In the genomic region with DNA sequence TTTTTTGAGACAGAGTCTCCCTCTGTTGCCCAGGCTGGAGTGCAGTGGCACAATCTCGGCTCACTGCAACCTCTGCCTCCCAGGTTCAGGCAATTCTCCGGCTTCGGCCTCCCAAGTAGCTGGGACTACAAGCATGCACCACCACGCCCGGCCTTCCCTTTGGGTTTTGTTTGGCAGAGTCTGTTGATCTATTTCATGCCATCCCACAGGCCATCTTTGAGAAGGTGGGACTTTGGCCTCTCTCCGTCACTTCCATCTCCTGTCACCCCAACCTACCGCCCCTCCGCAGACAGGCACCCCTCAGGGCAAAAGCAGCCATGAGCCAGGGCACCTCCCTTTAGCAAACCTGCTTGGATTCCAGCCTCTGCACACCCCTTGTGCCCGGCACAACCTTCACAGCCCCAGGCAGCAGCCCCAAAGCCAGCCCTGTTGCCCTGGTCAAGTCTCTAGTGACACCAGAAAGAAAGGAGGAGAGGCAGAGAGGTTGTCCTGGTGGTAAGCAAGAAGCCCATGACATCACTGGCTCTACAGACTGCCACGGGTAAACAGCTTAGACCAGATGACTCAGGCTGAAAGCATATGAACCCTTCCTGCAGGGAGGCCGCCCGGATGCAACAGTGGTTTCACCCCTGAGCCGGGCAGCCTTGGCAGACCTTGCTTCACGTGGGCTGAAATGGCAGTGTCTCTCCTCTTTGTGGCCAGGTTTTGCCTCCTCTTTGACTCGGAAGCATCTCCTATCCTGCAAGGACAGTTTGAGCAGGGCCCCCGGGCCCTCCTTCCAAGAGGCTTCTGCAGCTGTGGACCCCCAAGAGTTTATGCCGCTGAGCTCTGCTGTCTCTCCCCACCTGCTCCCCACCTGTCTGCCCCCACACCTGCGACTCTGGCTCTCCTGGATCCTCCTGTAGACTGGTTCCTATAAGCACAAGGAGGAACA, we compare ENCODE assay signal across 9 cellular contexts. TPM values are rescaled to one million over a fixed set of nuclear protein-coding genes. Genes with fewer than 3 reads are reported as not detected.
DNase-seq lines count a peak whose midpoint lies in the region; ATAC-seq, FAIRE-seq and TF ChIP-seq lines count a peak whose summit lies in the region.
"Had no signal": no experiment of that assay in that cellular context is flagged by ENCODE, and none has a peak within 500 bp of the region (broad histone marks: within the 10 kb centered on the region; RNA-seq: fewer than 3 reads in every experiment).

No MANE protein-coding gene starts in this region.

- H2BK5ac ChIP-seq in neuronal stem cell (ENCODE audit: low read length), result no peak overlapping the region

- BruUV-seq in A673 (replicated peaks; lab: Mats Ljungman, UMichigan), result no TSS peak

- no peak for TF ChIP-seq POLR2A in GM12892 (IDR thresholded peaks at IDR 0.05; ENCODE audit: low read depth, low read length)

- H3K36me3 ChIP-seq in esophagus (ENCODE audit: control insufficient read depth in 2 of 2, insufficient read depth in 2 of 2, low read length in 1 of 2), result no peaks in the 10 kb centered on the region
- no peaks in the 10 kb centered on the region for H3K36me3 ChIP-seq in neuronal stem cell (replicated peaks in 1 of 2; ENCODE audit: control insufficient read depth in 2 of 2, insufficient read depth in 2 of 2, low read length in 2 of 2)
- H3K36me3 ChIP-seq in A673 (ENCODE audit: insufficient read depth, low read length, poor library complexity, severe bottlenecking), result no peaks in the 10 kb centered on the region

- no peak for TF ChIP-seq CTCF in A673 (conservative IDR thresholded peaks at IDR 0.05; ENCODE audit: low read depth, low read length)

- peak overlapping the region; percentile 18 for H2BK12ac ChIP-seq in neuronal stem cell (ENCODE audit: low read length)

- intact Hi-C loops in A673 (cut with micrococcal nuclease; ENCODE audit: unreplicated experiment), result no loop called here

- H3K27me3 Mint-ChIP-seq in activated CD8-positive, alpha-beta T cell treated with anti-CD3 and anti-CD28 coated beads, Interleukin-2, amount 10 ng/mL, durations not matched to agents 7 days and 5 days (ENCODE audit: low read depth), result peaks cover 3% of the 10 kb centered on the region

- H3K9ac ChIP-seq in neuronal stem cell (ENCODE audit: low read depth, low read length, poor library complexity), result no peak overlapping the region

- DNase-seq in GM12892 (ENCODE audit: insufficient read length) (peak; percentile 64), NCI-H146 (lab: John Stamatoyannopoulos, UW) (peak; percentile 53), neuronal stem cell (ENCODE audit: low spot score) (no peak), A673 (ENCODE audit: low spot score) (no peak), NCI-H1105 (lab: John Stamatoyannopoulos, UW) (no peak)
- peak; percentile 61 for DNase-seq in activated CD8-positive, alpha-beta T cell treated with anti-CD3 and anti-CD28 coated beads, Interleukin-2, amount 10 ng/mL, durations not matched to agents 7 days and 5 days

- peak; percentile 75 for FAIRE-seq in GM12892 (lab: Jason Lieb, UNC)

- no peaks in the 10 kb centered on the region for H3K36me3 Mint-ChIP-seq in activated CD8-positive, alpha-beta T cell treated with anti-CD3 and anti-CD28 coated beads, Interleukin-2, amount 10 ng/mL, durations not matched to agents 7 days and 5 days (ENCODE audit: low read depth)
- H3K36me3 Mint-ChIP-seq: activated naive CD4-positive, alpha-beta T cell treated with anti-CD3 and anti-CD28 coated beads, Interleukin-2, amount 50 U/mL, for 24 hours had no signal

- H3K4ac ChIP-seq in neuronal stem cell (ENCODE audit: low read length), result no peak overlapping the region

- H3K23ac ChIP-seq in neuronal stem cell (ENCODE audit: low read depth, low read length, poor library complexity), result no peak overlapping the region

- H3K27ac ChIP-seq in esophagus (ENCODE audit: low read depth in 2 of 2, low read length in 1 of 2), result peak overlapping the region; percentile 82 to 94
- no peak overlapping the region for H3K27ac ChIP-seq in neuronal stem cell (replicated peaks; ENCODE audit: low read length)
- H3K27ac ChIP-seq in A673 (ENCODE audit: low read depth, low read length, poor library complexity, severe bottlenecking), result no peak overlapping the region

- H4K91ac ChIP-seq in neuronal stem cell (ENCODE audit: low read depth, low read length, poor library complexity), result peak overlapping the region; percentile 65

- H2AFZ ChIP-seq in neuronal stem cell (ENCODE audit: low read length), result peak overlapping the region; percentile 64

- no peaks in the 10 kb centered on the region for H3K9me3 Mint-ChIP-seq in activated CD8-positive, alpha-beta T cell treated with anti-CD3 and anti-CD28 coated beads, Interleukin-2, amount 10 ng/mL, durations not matched to agents 7 days and 5 days (ENCODE audit: insufficient read depth)
- H3K9me3 Mint-ChIP-seq: activated naive CD4-positive, alpha-beta T cell treated with anti-CD3 and anti-CD28 coated beads, Interleukin-2, amount 50 U/mL, for 24 hours had no signal

- POLR2A ChIA-PET in activated CD8-positive, alpha-beta T cell treated with anti-CD3 and anti-CD28 coated beads, Interleukin-2, amount 10 ng/mL, durations not matched to agents 7 days and 5 days (lab: Charles Lee), result no interaction called here
- POLR2A ChIA-PET in A673 (lab: Charles Lee; ENCODE audit: low non-redundant PET), result no interaction called here

- peak overlapping the region; percentile 7 for H2BK120ac ChIP-seq in neuronal stem cell (ENCODE audit: low read depth, low read length)

- H3K4me1 Mint-ChIP-seq in activated CD8-positive, alpha-beta T cell treated with anti-CD3 and anti-CD28 coated beads, Interleukin-2, amount 10 ng/mL, durations not matched to agents 7 days and 5 days (ENCODE audit: low read depth), result peaks cover 13% of the 10 kb centered on the region
- H3K4me1 Mint-ChIP-seq: activated naive CD4-positive, alpha-beta T cell treated with anti-CD3 and anti-CD28 coated beads, Interleukin-2, amount 50 U/mL, for 24 hours had no signal

- H3K4me1 ChIP-seq in esophagus (ENCODE audit: control insufficient read depth in 2 of 2, insufficient read depth in 2 of 2, low read length in 1 of 2), result peaks cover 2 to 23% of the 10 kb centered on the region in 2 donors
- peaks cover 21% of the 10 kb centered on the region in 2 donors for H3K4me1 ChIP-seq in neuronal stem cell (ENCODE audit: control insufficient read depth in 2 of 2, insufficient read depth in 1 of 2, low read depth in 1 of 2, low read length in 2 of 2)
- H3K4me1 ChIP-seq in A673 (ENCODE audit: insufficient read depth, low read length, poor library complexity, severe bottlenecking), result peaks cover 24% of the 10 kb centered on the region

- H3K79me1 ChIP-seq in neuronal stem cell (ENCODE audit: low read depth, low read length), result no peaks in the 10 kb centered on the region

- H3K27me3 ChIP-seq in esophagus (ENCODE audit: control insufficient read depth in 1 of 2, insufficient read depth in 2 of 2, low read length in 2 of 2) (no peaks in the 10 kb centered on the region), neuronal stem cell (ENCODE audit: control insufficient read depth in 3 of 3, insufficient read depth in 3 of 3, low read depth in 1 of 3, low read length in 3 of 3) (peaks cover 0 to 8% (median 0%) of the 10 kb centered on the region in 3 experiments), A673 (replicated peaks; ENCODE audit: insufficient read depth, low read depth, low read length, poor library complexity) (no peaks in the 10 kb centered on the region)

- H3K4me2 ChIP-seq in neuronal stem cell (ENCODE audit: insufficient read depth, low read length, poor library complexity, severe bottlenecking), result no peak overlapping the region

- no peak overlapping the region for H3K14ac ChIP-seq in neuronal stem cell (ENCODE audit: low read length)

- ATAC-seq in activated CD8-positive, alpha-beta T cell treated with anti-CD3 and anti-CD28 coated beads, Interleukin-2, amount 10 ng/mL, durations not matched to agents 7 days and 5 days, result peak; percentile 86
- ATAC-seq in GM21737 (IDR thresholded peaks at IDR 0.05; ENCODE audit: unreplicated experiment), result no peak

- peak overlapping the region; percentile 5 for H2AK5ac ChIP-seq in neuronal stem cell (ENCODE audit: low read depth, low read length)

- H3K4me3 ChIP-seq in esophagus (ENCODE audit: low read depth in 1 of 2, low read length in 2 of 2), result no peak overlapping the region
- no peak overlapping the region for H3K4me3 ChIP-seq in neuronal stem cell (ENCODE audit: low read length in 2 of 2)
- no peak overlapping the region for H3K4me3 ChIP-seq in A673 (ENCODE audit: low read depth, low read length, poor library complexity, severe bottlenecking)

- CTCF ChIA-PET in activated CD8-positive, alpha-beta T cell treated with anti-CD3 and anti-CD28 coated beads, Interleukin-2, amount 10 ng/mL, durations not matched to agents 7 days and 5 days (lab: Charles Lee), result interaction anchor here (0.7 to 2.1 kb wide), 2 partner anchors 38 to 68 kb away, joined by 3 to 9 read pairs; no protein-coding TSS in a partner anchor
- CTCF ChIA-PET in A673 (lab: Charles Lee), result no interaction called here

- no peak overlapping the region for H4K8ac ChIP-seq in neuronal stem cell (ENCODE audit: low read depth, low read length)

- H2BK15ac ChIP-seq in neuronal stem cell (ENCODE audit: low read length), result peak overlapping the region; percentile 30

- no peak overlapping the region for H3K4me3 Mint-ChIP-seq in activated CD8-positive, alpha-beta T cell treated with anti-CD3 and anti-CD28 coated beads, Interleukin-2, amount 10 ng/mL, durations not matched to agents 7 days and 5 days
- H3K4me3 Mint-ChIP-seq: activated naive CD4-positive, alpha-beta T cell treated with anti-CD3 and anti-CD28 coated beads, Interleukin-2, amount 50 U/mL, for 24 hours had no signal

- WGBS in esophagus, 2 donors, result 55 to 65% methylated on average over 18 of the region's 18 CpGs
- no CpG with 5 or more reads among the region's 18 CpGs for WGBS in neuronal stem cell (ENCODE audit: extremely low coverage in 2 of 2, insufficient read length in 2 of 2, insufficient replicate concordance in 1 of 2), 2 donors

- H3K18ac ChIP-seq in neuronal stem cell (ENCODE audit: low read length), result peak overlapping the region; percentile 91

- peak overlapping the region; percentile 78 for H3K27ac Mint-ChIP-seq in activated CD8-positive, alpha-beta T cell treated with anti-CD3 and anti-CD28 coated beads, Interleukin-2, amount 10 ng/mL, durations not matched to agents 7 days and 5 days
- H3K27ac Mint-ChIP-seq: activated naive CD4-positive, alpha-beta T cell treated with anti-CD3 and anti-CD28 coated beads, Interleukin-2, amount 50 U/mL, for 24 hours had no signal

- H3K9me3 ChIP-seq in esophagus (ENCODE audit: control insufficient read depth in 2 of 2, insufficient read depth in 1 of 2, low read depth in 1 of 2, low read length in 1 of 2) (no peaks in the 10 kb centered on the region), neuronal stem cell (replicated peaks in 1 of 2; ENCODE audit: control insufficient read depth in 2 of 2, insufficient read depth in 1 of 2, low read depth in 1 of 2, low read length in 2 of 2) (no peaks in the 10 kb centered on the region), A673 (ENCODE audit: low read depth, low read length, poor library complexity, severe bottlenecking) (no peaks in the 10 kb centered on the region)

RNA-seq across cellular contexts. Expression of gene TIMP2, which starts 8.1 kb away (rescaled TPM):
- not detected for polyA plus RNA-seq in GM12892 (2012; ENCODE audit: missing spikeins)
- total RNA-seq in activated CD8-positive, alpha-beta T cell treated with anti-CD3 and anti-CD28 coated beads, Interleukin-2, amount 10 ng/mL, durations not matched to agents 7 days and 5 days, result 1 to 10 TPM; 3.6 to 3.8 TPM
- polyA plus RNA-seq in esophagus, result 10 to 100 TPM; 30.6 to 39.5 TPM
- 45.1 TPM for polyA plus RNA-seq in neuronal stem cell (2013, experiment 1 of 2)
- polyA plus RNA-seq in neuronal stem cell (2013, experiment 2 of 2), result 45.9 TPM
- total RNA-seq in A673 (2021), result 60.5 and 75.3 TPM in 2 replicates

RNA-seq across cellular contexts. Expression of gene CEP295NL, which starts 30.3 kb away (rescaled TPM):
- polyA plus RNA-seq in GM12892 (2012; ENCODE audit: missing spikeins), result not detected
- total RNA-seq in activated CD8-positive, alpha-beta T cell treated with anti-CD3 and anti-CD28 coated beads, Interleukin-2, amount 10 ng/mL, durations not matched to agents 7 days and 5 days, result under 1 TPM in 1 of 2 experiments, not detected in 1; 0.26 TPM
- polyA plus RNA-seq in esophagus, result 1 to 10 TPM in 1 of 2 donors, under 1 TPM in 1; 0.25 to 3.5 TPM
- 0.01 TPM for polyA plus RNA-seq in neuronal stem cell (2013, experiment 1 of 2)
- 0.03 TPM for polyA plus RNA-seq in neuronal stem cell (2013, experiment 2 of 2)
- 1.5 TPM in 2 replicates for total RNA-seq in A673 (2021)

RNA-seq across cellular contexts. Expression of gene LGALS3BP, which starts 46.4 kb away (rescaled TPM):
- polyA plus RNA-seq in GM12892 (2012; ENCODE audit: missing spikeins), result 0.70 TPM
- total RNA-seq in activated CD8-positive, alpha-beta T cell treated with anti-CD3 and anti-CD28 coated beads, Interleukin-2, amount 10 ng/mL, durations not matched to agents 7 days and 5 days, result 100 to 1,000 TPM; 172 to 181 TPM
- polyA plus RNA-seq in esophagus, result 100 to 1,000 TPM in 1 of 2 donors, 10 to 100 TPM in 1; 85.1 to 103 TPM
- 36.5 TPM for polyA plus RNA-seq in neuronal stem cell (2013, experiment 1 of 2)
- polyA plus RNA-seq in neuronal stem cell (2013, experiment 2 of 2), result 36.6 TPM
- 295 and 324 TPM in 2 replicates for total RNA-seq in A673 (2021)

Comparison
In these comparisons a context has a peak if more than half of its experiments do, and no peak if none do; other contexts are left out.
1. DNase-seq: peak in GM12892 (single experiment), NCI-H146 (single experiment) and activated CD8-positive, alpha-beta T cell treated with anti-CD3 and anti-CD28 coated beads, Interleukin-2, amount 10 ng/mL, durations not matched to agents 7 days and 5 days (single experiment); none in neuronal stem cell (single experiment), A673 (single experiment) and NCI-H1105 (single experiment).
2. H3K27ac ChIP-seq: peak in esophagus (2 of 2); none in neuronal stem cell (single experiment) and A673 (single experiment).
3. RNA of gene TIMP2, which starts 8.1 kb away (total RNA-seq): 60.5 to 75.3 TPM in A673; 3.6 to 3.8 TPM in activated CD8-positive, alpha-beta T cell treated with anti-CD3 and anti-CD28 coated beads, Interleukin-2, amount 10 ng/mL, durations not matched to agents 7 days and 5 days; every median in the first group is over 10 times any median in the second.